10 cellular contexts compared by ENCODE assay signal in the genomic region with DNA sequence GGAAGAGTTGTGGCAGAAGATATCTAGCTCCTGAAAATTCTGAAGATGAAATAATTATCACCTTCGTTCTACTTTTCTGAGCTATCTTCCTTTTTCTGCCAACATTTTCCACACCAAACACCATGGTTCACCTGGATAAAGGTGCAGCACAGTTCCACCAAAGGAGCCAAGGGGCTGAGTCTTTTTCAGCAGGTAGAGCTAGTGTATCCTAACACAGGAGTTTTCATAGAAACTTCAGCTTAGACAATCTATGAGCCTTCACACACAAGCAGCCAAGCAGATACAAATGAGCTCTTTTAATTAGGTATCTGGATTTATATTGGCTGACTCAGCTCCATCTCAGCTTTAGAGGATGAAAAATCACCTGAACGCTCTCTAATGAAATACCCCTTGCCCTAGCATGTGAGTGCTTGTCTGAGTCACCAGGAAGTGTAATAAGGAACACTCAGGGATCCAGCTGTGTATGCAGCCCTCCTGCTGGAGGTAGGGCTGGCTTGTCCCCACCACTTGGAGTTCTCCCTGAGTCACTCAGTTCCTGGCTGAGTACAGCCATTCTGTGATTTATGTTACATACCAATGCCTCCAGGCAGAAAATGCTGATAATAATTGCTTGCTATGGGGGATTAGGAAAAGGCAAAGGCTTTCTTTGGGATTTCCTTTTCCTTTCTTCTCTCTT.
DNase-seq lines count a peak whose midpoint lies in the region; ATAC-seq and TF ChIP-seq lines count a peak whose summit lies in the region.
"Had no signal": no experiment of that assay in that cellular context is flagged by ENCODE, and none has a peak within 500 bp of the region (broad histone marks: within the 10 kb centered on the region; RNA-seq: fewer than 3 reads in every experiment).

No MANE protein-coding gene starts in this region.

- POLR2A ChIA-PET in CD8-positive, alpha-beta T cell (lab: Charles Lee) = no interaction called here

- peaks cover 8% of the 10 kb centered on the region for H3K4me1 Mint-ChIP-seq in chondrocyte (ENCODE audit: low read depth)
- H3K4me1 Mint-ChIP-seq in CD8-positive, alpha-beta T cell (ENCODE audit: low read depth) = no peaks in the 10 kb centered on the region
- H3K4me1 Mint-ChIP-seq: T-cell had no signal

- ATAC-seq in omental fat pad (ENCODE audit: low FRiP score) = peak; percentile 90
- ATAC-seq in CD8-positive, alpha-beta T cell = no peak
- ATAC-seq in GM21528 (IDR thresholded peaks at IDR 0.05; ENCODE audit: low FRiP score, unreplicated experiment) = no peak
- ATAC-seq: T-cell had no signal

- H3K27me3 Mint-ChIP-seq in chondrocyte (ENCODE audit: low read depth) = no peaks in the 10 kb centered on the region
- H3K27me3 Mint-ChIP-seq in CD8-positive, alpha-beta T cell (ENCODE audit: low read depth) = no peaks in the 10 kb centered on the region

- no peaks in the 10 kb centered on the region for H3K9me3 ChIP-seq in CD8-positive, alpha-beta T cell (ENCODE audit: low read length)

- no peaks in the 10 kb centered on the region for H3K4me1 ChIP-seq in CD8-positive, alpha-beta T cell (ENCODE audit: insufficient read depth, low read length)

- intact Hi-C loops in CD8-positive, alpha-beta T cell (cut with DNase I, micrococcal nuclease) = no loop called here

- no peaks in the 10 kb centered on the region for H3K36me3 Mint-ChIP-seq in chondrocyte (ENCODE audit: low read depth)
- no peaks in the 10 kb centered on the region for H3K36me3 Mint-ChIP-seq in CD8-positive, alpha-beta T cell
- H3K36me3 Mint-ChIP-seq: T-cell had no signal

- H3K27ac ChIP-seq in CD8-positive, alpha-beta T cell (ENCODE audit: low read depth, low read length) = no peak overlapping the region

- no peaks in the 10 kb centered on the region for H3K9me3 Mint-ChIP-seq in chondrocyte (ENCODE audit: low read depth)
- H3K9me3 Mint-ChIP-seq in CD8-positive, alpha-beta T cell = no peaks in the 10 kb centered on the region

- CTCF ChIA-PET in CD8-positive, alpha-beta T cell (lab: Charles Lee) = no interaction called here

- peak overlapping the region; percentile 80 for H3K27ac Mint-ChIP-seq in chondrocyte (ENCODE audit: unreplicated experiment)
- no peak overlapping the region for H3K27ac Mint-ChIP-seq in CD8-positive, alpha-beta T cell
- H3K27ac Mint-ChIP-seq: T-cell had no signal

- no peaks in the 10 kb centered on the region for H3K27me3 ChIP-seq in CD8-positive, alpha-beta T cell (ENCODE audit: insufficient read depth, low read length)

- TF ChIP-seq CTCF in chondrocyte (IDR thresholded peaks at IDR 0.05) = no peak
- TF ChIP-seq CTCF in omental fat pad (IDR thresholded peaks at IDR 0.05) = no peak
- no peak for TF ChIP-seq CTCF in CD8-positive, alpha-beta T cell (IDR thresholded peaks at IDR 0.05)

- DNase-seq in ELR (ENCODE audit: low read depth) (peak; percentile 98), NCI-H146 (lab: John Stamatoyannopoulos, UW) (peak; percentile 39), chondrocyte (ENCODE audit: low spot score) (no peak), omental fat pad (ENCODE audit: low spot score) (no peak), NCI-H2029 (lab: John Stamatoyannopoulos, UW) (no peak), SIG-M5 treated with dmso at 0.1 percent for 504 hours (lab: John Stamatoyannopoulos, UW; ENCODE audit: unreplicated experiment) (no peak)
- DNase-seq in CD8-positive, alpha-beta T cell = no peak
- DNase-seq: activated gamma-delta T cell, T-cell had no signal

- no peak overlapping the region for H3K4me3 ChIP-seq in CD8-positive, alpha-beta T cell (ENCODE audit: low read depth, low read length)

- H3K36me3 ChIP-seq in CD8-positive, alpha-beta T cell (ENCODE audit: insufficient read depth, low read length) = no peaks in the 10 kb centered on the region

- H3K4me3 Mint-ChIP-seq in chondrocyte (ENCODE audit: unreplicated experiment) = no peak overlapping the region
- H3K4me3 Mint-ChIP-seq in CD8-positive, alpha-beta T cell = no peak overlapping the region
- H3K4me3 Mint-ChIP-seq: T-cell had no signal

Comparison
In these comparisons a context has a peak if more than half of its experiments do, and no peak if none do; other contexts are left out.
1. DNase-seq: peak in ELR (single experiment) and NCI-H146 (single experiment); none in chondrocyte (single experiment), omental fat pad (single experiment), CD8-positive, alpha-beta T cell (0 of 7), NCI-H2029 (single experiment) and SIG-M5 treated with dmso at 0.1 percent for 504 hours (single experiment).